12 cellular contexts compared by ENCODE assay signal in the genomic region with DNA sequence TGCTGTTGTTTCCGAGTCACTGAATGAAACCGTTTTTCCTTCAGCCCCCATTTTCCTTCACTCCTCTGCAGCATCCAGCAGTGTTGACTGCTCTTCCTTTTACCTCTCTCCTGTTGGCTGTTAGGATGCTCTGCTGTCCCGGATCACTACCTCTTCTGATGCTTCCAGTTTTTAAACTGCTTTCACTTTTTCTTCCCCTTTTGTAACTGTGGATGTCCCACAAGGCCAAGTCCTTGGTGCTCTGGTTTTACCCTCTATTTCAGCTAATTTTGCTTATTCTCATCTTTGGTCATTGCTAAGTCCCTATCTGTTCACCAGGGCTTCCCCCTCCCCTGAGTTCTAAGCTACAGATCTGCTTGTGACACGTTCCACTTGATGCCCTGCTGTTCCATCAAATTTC. TPM values are rescaled to one million over a fixed set of nuclear protein-coding genes. Genes with fewer than 3 reads are reported as not detected.
DNase-seq lines count a peak whose midpoint lies in the region; ATAC-seq, FAIRE-seq and TF ChIP-seq lines count a peak whose summit lies in the region.
"Had no signal": no experiment of that assay in that cellular context is flagged by ENCODE, and none has a peak within 500 bp of the region (broad histone marks: within the 10 kb centered on the region; RNA-seq: fewer than 3 reads in every experiment).

No MANE protein-coding gene starts in this region.

- no peaks in the 10 kb centered on the region for H3K79me2 ChIP-seq in HepG2 (ENCODE audit: insufficient read depth, low read length)

- H3K4me1 ChIP-seq in HepG2 (ENCODE audit: insufficient read depth, low read length), result no peaks in the 10 kb centered on the region
- H3K4me1 ChIP-seq: BE2C had no signal

- WGBS in HepG2 (ENCODE audit: low lambda C conversion rate), result 89% methylated on average over 4 of the region's 4 CpGs

- no peaks in the 10 kb centered on the region for H3K27me3 Mint-ChIP-seq in chondrocyte (ENCODE audit: low read depth)
- H3K27me3 Mint-ChIP-seq in activated T-cell treated with anti-CD3 and anti-CD28 coated beads, Interleukin-2, amount 50 U/mL, for 72 hours (ENCODE audit: low read depth), result no peaks in the 10 kb centered on the region

- H3K4me1 Mint-ChIP-seq in chondrocyte (ENCODE audit: low read depth), result peaks cover 16% of the 10 kb centered on the region
- peaks cover 17% of the 10 kb centered on the region for H3K4me1 Mint-ChIP-seq in activated T-cell treated with anti-CD3 and anti-CD28 coated beads, Interleukin-2, amount 50 U/mL, for 72 hours (ENCODE audit: low read depth)

- CTCF ChIA-PET in HepG2 (lab: Yijun Ruan, JAX; ENCODE audit: low intra/inter-chr PET ratio, low total read pairs), result no interaction called here

- H3K36me3 Mint-ChIP-seq in chondrocyte (ENCODE audit: low read depth), result peaks cover 8% of the 10 kb centered on the region
- peaks cover 16 to 21% of the 10 kb centered on the region in 2 donors for H3K36me3 Mint-ChIP-seq in activated T-cell treated with anti-CD3 and anti-CD28 coated beads, Interleukin-2, amount 50 U/mL, for 72 hours (ENCODE audit: insufficient read depth in 2 of 2)

- H3K27ac ChIP-seq in HepG2 (ENCODE audit: extremely low read length, insufficient read depth, low read length), result no peak overlapping the region
- H3K27ac ChIP-seq: GM23248 had no signal

- no peak overlapping the region for H3K4me3 ChIP-seq in HepG2 (replicated peaks in 1 of 3; ENCODE audit: insufficient read depth in 1 of 3, low read depth in 2 of 3, low read length in 3 of 3)
- H3K4me3 ChIP-seq: GM23248 had no signal

- H3K4me2 ChIP-seq in HepG2 (ENCODE audit: low read depth, low read length), result no peak overlapping the region

- TF ChIP-seq EP300 in HepG2 (IDR thresholded peaks at IDR 0.05; ENCODE audit: low read depth in 2 of 2, low read length in 2 of 2) (no peak), HepG2 (CRISPR knock-in tag; IDR thresholded peaks at IDR 0.05; ENCODE audit: borderline replicate concordance) (no peak)

- no peaks in the 10 kb centered on the region for H3K9me3 ChIP-seq in HepG2 (ENCODE audit: low read length)
- H3K9me3 ChIP-seq: BE2C had no signal

- no peak overlapping the region for H2AFZ ChIP-seq in HepG2 (ENCODE audit: low read length)
- H2AFZ ChIP-seq: GM23248 had no signal

- in situ Hi-C loops in HepG2 (cut with HindIII; ENCODE audit: extremely low pct_ligation_motif_present, low pct_unique_long_range_greater_than_20kb), result no loop called here

- peaks cover 2% of the 10 kb centered on the region for H3K9me3 Mint-ChIP-seq in chondrocyte (ENCODE audit: low read depth)
- H3K9me3 Mint-ChIP-seq in activated T-cell treated with anti-CD3 and anti-CD28 coated beads, Interleukin-2, amount 50 U/mL, for 72 hours, result peaks cover 11 to 15% of the 10 kb centered on the region in 2 donors

- H4K20me1 ChIP-seq in HepG2 (ENCODE audit: insufficient read depth, low read length), result no peaks in the 10 kb centered on the region

- TF ChIP-seq RAD21 in HepG2 (CRISPR knock-in tag; IDR thresholded peaks at IDR 0.05), result no peak

- peaks cover 3 to 21% of the 10 kb centered on the region in 2 experiments; a peak in 3 of 5 replicates for H3K36me3 ChIP-seq in HepG2 (replicated peaks in 1 of 2; ENCODE audit: control insufficient read depth in 1 of 2, insufficient read depth in 2 of 2, low read length in 2 of 2)
- H3K36me3 ChIP-seq: BE2C had no signal

- no peak overlapping the region for H3K27ac Mint-ChIP-seq in chondrocyte (ENCODE audit: unreplicated experiment)
- no peak overlapping the region for H3K27ac Mint-ChIP-seq in activated T-cell treated with anti-CD3 and anti-CD28 coated beads, Interleukin-2, amount 50 U/mL, for 72 hours

- peak; percentile 25 for DNase-seq in GM10266 (ENCODE audit: extremely low spot score)
- DNase-seq in NOMO-1 treated with dmso at 0.1 percent for 144 hours (lab: John Stamatoyannopoulos, UW; ENCODE audit: unreplicated experiment), result peak; percentile 45
- DNase-seq in iPS-NIHi7 (ENCODE audit: extremely low spot score), result no peak
- no peak for DNase-seq in chondrocyte (ENCODE audit: low spot score)
- DNase-seq in activated T-cell treated with anti-CD3 and anti-CD28 coated beads, Interleukin-2, amount 50 U/mL, for 72 hours, result no peak
- DNase-seq in HepG2 (ENCODE audit: low spot score), result no peak
- DNase-seq: BE2C, GM23248, NCI-H2029 treated with DMSO at 0.1 percent for 48 hours had no signal

- POLR2A ChIA-PET in HepG2 (lab: Yijun Ruan, JAX), result no interaction called here

- ATAC-seq in GM19452 (IDR thresholded peaks at IDR 0.05; ENCODE audit: unreplicated experiment) (peak; percentile 92), HG03039 (IDR thresholded peaks at IDR 0.05; ENCODE audit: unreplicated experiment) (peak; percentile 88), HepG2 (no peak)
- ATAC-seq in activated T-cell treated with anti-CD3 and anti-CD28 coated beads, Interleukin-2, amount 50 U/mL, for 72 hours (replicated peaks in 1 of 2), result no peak

- no peak overlapping the region for H3K4me3 Mint-ChIP-seq in chondrocyte (ENCODE audit: unreplicated experiment)
- no peak overlapping the region for H3K4me3 Mint-ChIP-seq in activated T-cell treated with anti-CD3 and anti-CD28 coated beads, Interleukin-2, amount 50 U/mL, for 72 hours

- TF ChIP-seq POLR2A in HepG2 (IDR thresholded peaks at IDR 0.05; ENCODE audit: insufficient read depth in 1 of 2, low read depth in 2 of 2, low read length in 2 of 2), result no peak

- no peak overlapping the region for H3K9ac ChIP-seq in HepG2 (ENCODE audit: insufficient read depth, low read depth, low read length)
- H3K9ac ChIP-seq: GM23248 had no signal

- BruUV-seq in HepG2 (replicated peaks; lab: Mats Ljungman, UMichigan), result no TSS peak

- TF ChIP-seq CTCF in GM10266 (IDR thresholded peaks at IDR 0.05; ENCODE audit: control insufficient read depth, insufficient read depth, low read depth, missing control alignments), result no peak
- no peak for TF ChIP-seq CTCF in chondrocyte (IDR thresholded peaks at IDR 0.05)
- no peak for TF ChIP-seq CTCF in HepG2 (CRISPR knock-in tag; IDR thresholded peaks at IDR 0.05)

- intact Hi-C loops in HepG2 (cut with micrococcal nuclease; ENCODE audit: unreplicated experiment), result no loop called here

- no peak for FAIRE-seq in HepG2 (lab: Jason Lieb, UNC)
- FAIRE-seq: islet of Langerhans had no signal

- H3K27me3 ChIP-seq in HepG2 (ENCODE audit: control insufficient read depth in 1 of 2, insufficient read depth in 2 of 2, low read length in 2 of 2), result no peaks in the 10 kb centered on the region
- H3K27me3 ChIP-seq: BE2C had no signal

TF ChIP-seq in HepG2, 621 proteins besides CTCF, POLR2A, EP300 and RAD21:
- TF ChIP-seq, protein P1, sequence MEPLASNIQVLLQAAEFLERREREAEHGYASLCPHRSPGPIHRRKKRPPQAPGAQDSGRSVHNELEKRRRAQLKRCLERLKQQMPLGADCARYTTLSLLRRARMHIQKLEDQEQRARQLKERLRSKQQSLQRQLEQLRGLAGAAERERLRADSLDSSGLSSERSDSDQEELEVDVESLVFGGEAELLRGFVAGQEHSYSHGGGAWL (CRISPR knock-in tag; IDR thresholded peaks at IDR 0.05), result no peak
- TF ChIP-seq SOX6 (IDR thresholded peaks at IDR 0.05), result no peak
- no peak for TF ChIP-seq SOX6 (CRISPR knock-in tag; IDR thresholded peaks at IDR 0.05)
- TF ChIP-seq JARID2 (CRISPR knock-in tag; IDR thresholded peaks at IDR 0.05; ENCODE audit: insufficient replicate concordance), result no peak
- TF ChIP-seq TBX2 (CRISPR knock-in tag; IDR thresholded peaks at IDR 0.05; ENCODE audit: borderline replicate concordance), result no peak

RNA-seq across cellular contexts. Expression of gene MAP4K3, which starts 39.4 kb away (rescaled TPM):
- total RNA-seq in chondrocyte (30.9 to 42.9 TPM (median 35.3 TPM) in 3 replicates), HepG2 (2016; rRNA removed; fragmentation: Illumina TruSeq; extraction: Trizol) (45.9 and 49.6 TPM in 2 replicates)
- total RNA-seq in activated T-cell treated with anti-CD3 and anti-CD28 coated beads, Interleukin-2, amount 50 U/mL, for 72 hours, result 10 to 100 TPM; 14.6 to 17.1 TPM
- total RNA-seq in HepG2 (2016; cell fraction: cytosol; rRNA removed; fragmentation: Illumina TruSeq; extraction: Trizol; ENCODE audit: low read depth), result 9.3 and 11.7 TPM in 2 replicates
- total RNA-seq in HepG2 (2016; cell fraction: insoluble cytoplasmic fraction; rRNA removed; fragmentation: Illumina TruSeq; extraction: Trizol), result 46.7 and 48.9 TPM in 2 replicates
- 17.7 and 20.9 TPM in 2 replicates for total RNA-seq in HepG2 (2016; cell fraction: membrane; rRNA removed; fragmentation: Illumina TruSeq; extraction: Trizol)
- total RNA-seq in HepG2 (2016; cell fraction: nucleus; rRNA removed; fragmentation: Illumina TruSeq; extraction: Trizol), result 85.1 and 105 TPM in 2 replicates
- polyA plus RNA-seq in HepG2 (2011; rRNA removed), result 38.9 and 53.2 TPM in 2 replicates
- polyA plus RNA-seq in HepG2 (2011; cell fraction: cytosol; rRNA removed), result 15.2 and 25.2 TPM in 2 replicates
- 42.0 and 43.8 TPM in 2 replicates for polyA plus RNA-seq in HepG2 (2011; cell fraction: nucleus; rRNA removed)
- 42.7 and 67.4 TPM in 2 replicates for polyA plus RNA-seq in HepG2 (2012)
- polyA plus RNA-seq in HepG2 (2016; cell fraction: cytosol; fragmentation: Illumina TruSeq; extraction: Trizol; ENCODE audit: low read depth), result 3.1 and 3.5 TPM in 2 replicates
- 44.4 and 45.5 TPM in 2 replicates for polyA plus RNA-seq in HepG2 (2016; cell fraction: insoluble cytoplasmic fraction; fragmentation: Illumina TruSeq; extraction: Trizol; ENCODE audit: low read depth)
- 8.1 and 8.9 TPM in 2 replicates for polyA plus RNA-seq in HepG2 (2016; cell fraction: membrane; fragmentation: Illumina TruSeq; extraction: Trizol; ENCODE audit: low read depth)
- 91.5 and 93.7 TPM in 2 replicates for polyA plus RNA-seq in HepG2 (2016; cell fraction: nucleus; fragmentation: Illumina TruSeq; extraction: Trizol; ENCODE audit: insufficient read depth, low read depth)
- 4.5 and 18.5 TPM in 2 replicates for polyA minus RNA-seq in HepG2 (2011; rRNA and poly(A)+ RNA removed; ENCODE audit: low replicate concordance)
- polyA minus RNA-seq in HepG2 (2011; cell fraction: cytosol; rRNA and poly(A)+ RNA removed), result 40.5 and 40.9 TPM in 2 replicates
- polyA minus RNA-seq in HepG2 (2011; cell fraction: nucleus; rRNA and poly(A)+ RNA removed), result 370 and 413 TPM in 2 replicates

Comparison
In these comparisons a context has a peak if more than half of its experiments do, and no peak if none do; other contexts are left out.
1. DNase-seq: peak in GM10266 (single experiment) and NOMO-1 treated with dmso at 0.1 percent for 144 hours (single experiment); none in iPS-NIHi7 (single experiment), chondrocyte (single experiment), activated T-cell treated with anti-CD3 and anti-CD28 coated beads, Interleukin-2, amount 50 U/mL, for 72 hours (0 of 2) and HepG2 (single experiment).
2. ATAC-seq: peak in GM19452 (single experiment) and HG03039 (single experiment); none in activated T-cell treated with anti-CD3 and anti-CD28 coated beads, Interleukin-2, amount 50 U/mL, for 72 hours (0 of 2) and HepG2 (single experiment).